23 cellular contexts compared by ENCODE assay signal in the genomic region with DNA sequence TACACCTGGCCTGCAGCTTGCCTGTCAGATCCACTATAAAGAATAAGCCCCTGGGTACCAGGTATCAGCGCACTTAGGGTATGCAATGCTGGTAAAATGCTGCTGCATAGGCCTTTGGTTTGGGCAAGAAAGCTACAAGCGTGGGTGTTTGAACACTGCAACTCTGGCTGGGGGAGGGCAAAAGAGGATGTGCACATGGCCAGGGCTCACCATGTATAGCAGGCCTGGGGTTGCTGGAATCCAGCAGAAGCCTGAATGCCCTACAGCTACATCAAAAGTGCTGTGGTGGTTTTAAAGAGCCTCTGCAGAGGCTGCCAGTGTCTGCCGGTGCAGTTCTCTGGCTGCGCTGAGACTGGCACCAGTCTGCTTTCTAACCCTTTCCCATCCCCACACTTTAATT. TPM values are rescaled to one million over a fixed set of nuclear protein-coding genes. Genes with fewer than 3 reads are reported as not detected.
DNase-seq lines count a peak whose midpoint lies in the region; ATAC-seq and TF ChIP-seq lines count a peak whose summit lies in the region.
"Had no signal": no experiment of that assay in that cellular context is flagged by ENCODE, and none has a peak within 500 bp of the region (broad histone marks: within the 10 kb centered on the region; RNA-seq: fewer than 3 reads in every experiment).

No MANE protein-coding gene starts in this region.

- H3K4me3 Mint-ChIP-seq in stimulated activated effector memory CD8-positive, alpha-beta T cell treated with anti-CD3 and anti-CD28 coated beads, Interleukin-12 subunit alpha, Interleukin-12 subunit beta, amount 100 ng/mL, for 72 hours: no peak overlapping the region
- H3K4me3 Mint-ChIP-seq: activated CD8-positive, alpha-beta memory T cell treated with anti-CD3 and anti-CD28 coated beads, Interleukin-2, amount 10 ng/mL, durations not matched to agents 7 days and 5 days; central memory CD8-positive, alpha-beta T cell had no signal

- intact Hi-C loops in colonic mucosa (cut with DNase I) (no loop called here), PC-3 (cut with micrococcal nuclease) (no loop called here)

- H3K9me3 Mint-ChIP-seq in stimulated activated effector memory CD8-positive, alpha-beta T cell treated with anti-CD3 and anti-CD28 coated beads, Interleukin-12 subunit alpha, Interleukin-12 subunit beta, amount 100 ng/mL, for 72 hours: no peaks in the 10 kb centered on the region
- H3K9me3 Mint-ChIP-seq: activated T-helper 2 cell treated with anti-CD3 and anti-CD28 coated beads, Interferon-gamma antibody, Interleukin-2, Interleukin-4, amounts not matched to agents 10 μg/mL and 5 μg/mL and 100 μg/mL, durations not matched to agents 14 hours and 24 hours and 36 hours; central memory CD8-positive, alpha-beta T cell had no signal

- peak overlapping the region; percentile 25 for H3K27ac ChIP-seq in colonic mucosa
- no peak overlapping the region for H3K27ac ChIP-seq in PC-3 (ENCODE audit: low read length)
- H3K27ac ChIP-seq: A549, spleen had no signal

- POLR2A ChIA-PET in PC-3 (lab: Charles Lee; ENCODE audit: unreplicated experiment): no interaction called here

- no TSS peak for BruUV-seq in PC-3 (replicated peaks; lab: Mats Ljungman, UMichigan)

- CTCF ChIA-PET in PC-3 (lab: Charles Lee): interaction anchor here (0.5 to 0.6 kb wide), 2 partner anchors 52 to 79 kb away, joined by 3 to 8 read pairs; no protein-coding TSS in a partner anchor

- H3F3A ChIP-seq in PC-3 (ENCODE audit: low read length, unreplicated experiment): no peaks in the 10 kb centered on the region

- DNase-seq in NCI-H345 (lab: John Stamatoyannopoulos, UW) (peak; percentile 24), NCI-H345 treated with DMSO at 0.1 percent for 48 hours (lab: John Stamatoyannopoulos, UW; ENCODE audit: unreplicated experiment) (no peak), MG63 (peak; percentile 35), colonic mucosa (no peak), NCI-H82 treated with DMSO at 0.1 percent for 48 hours (lab: John Stamatoyannopoulos, UW; ENCODE audit: unreplicated experiment) (no peak), PC-3 (no peak), GDM1 (lab: John Stamatoyannopoulos, UW) (no peak)
- no peak for DNase-seq in stimulated activated effector memory CD8-positive, alpha-beta T cell treated with anti-CD3 and anti-CD28 coated beads, Interleukin-12 subunit alpha, Interleukin-12 subunit beta, amount 100 ng/mL, for 72 hours (ENCODE audit: low spot score in 2 of 2)
- DNase-seq: activated CD4-positive, alpha-beta T cell treated with anti-CD3 and anti-CD28 coated beads for 1 hour; activated CD8-positive, alpha-beta memory T cell treated with anti-CD3 and anti-CD28 coated beads, Interleukin-2, amount 10 ng/mL, durations not matched to agents 7 days and 5 days; amniotic stem cell; DMS79 treated with DMSO at 0.1 percent for 48 hours; left cardiac atrium; NCI-H1105; NCI-H2171 treated with DMSO at 0.1 percent for 48 hours; NCI-H748 treated with DMSO at 0.1 percent for 48 hours; spleen; stimulated activated CD8-positive, alpha-beta memory T cell treated with anti-CD3 and anti-CD28 coated beads, Interleukin-4, amount 100 ng/mL, for 48 hours had no signal

- H3K9me3 ChIP-seq in MG63: no peaks in the 10 kb centered on the region
- no peaks in the 10 kb centered on the region for H3K9me3 ChIP-seq in colonic mucosa
- H3K9me3 ChIP-seq in PC-3 (ENCODE audit: low read length): no peaks in the 10 kb centered on the region
- H3K9me3 ChIP-seq: A549, spleen had no signal

- no peaks in the 10 kb centered on the region for H4K20me1 ChIP-seq in PC-3 (ENCODE audit: low read length)

- peaks cover 11% of the 10 kb centered on the region for H3K79me2 ChIP-seq in PC-3 (ENCODE audit: low read length)

- peaks cover 6% of the 10 kb centered on the region for H3K4me1 Mint-ChIP-seq in stimulated activated effector memory CD8-positive, alpha-beta T cell treated with anti-CD3 and anti-CD28 coated beads, Interleukin-12 subunit alpha, Interleukin-12 subunit beta, amount 100 ng/mL, for 72 hours
- H3K4me1 Mint-ChIP-seq: central memory CD8-positive, alpha-beta T cell had no signal

- H2AFZ ChIP-seq in PC-3 (ENCODE audit: low read length): no peak overlapping the region

- H3K4me1 ChIP-seq in colonic mucosa (peaks cover 5% of the 10 kb centered on the region), PC-3 (ENCODE audit: insufficient read depth, low read length) (peaks cover 33% of the 10 kb centered on the region)
- H3K4me1 ChIP-seq: spleen had no signal

- H3K36me3 Mint-ChIP-seq in stimulated activated effector memory CD8-positive, alpha-beta T cell treated with anti-CD3 and anti-CD28 coated beads, Interleukin-12 subunit alpha, Interleukin-12 subunit beta, amount 100 ng/mL, for 72 hours: peaks cover 48% of the 10 kb centered on the region

- no peak for TF ChIP-seq CTCF in colonic mucosa (IDR thresholded peaks at IDR 0.05)
- TF ChIP-seq CTCF in PC-3 (conservative IDR thresholded peaks at IDR 0.05; ENCODE audit: low read depth, low read length): no peak

- no peak for ATAC-seq in stimulated activated effector memory CD8-positive, alpha-beta T cell treated with anti-CD3 and anti-CD28 coated beads, Interleukin-12 subunit alpha, Interleukin-12 subunit beta, amount 100 ng/mL, for 72 hours
- ATAC-seq in PC-3: no peak
- ATAC-seq: activated CD8-positive, alpha-beta memory T cell treated with anti-CD3 and anti-CD28 coated beads, Interleukin-2, amount 10 ng/mL, durations not matched to agents 7 days and 5 days; esophagus mucosa; K562 had no signal

- no peaks in the 10 kb centered on the region for H3K27me3 ChIP-seq in MG63
- no peaks in the 10 kb centered on the region for H3K27me3 ChIP-seq in colonic mucosa
- H3K27me3 ChIP-seq in PC-3 (ENCODE audit: low read length): no peaks in the 10 kb centered on the region
- H3K27me3 ChIP-seq: spleen had no signal

- H3K4me2 ChIP-seq in PC-3 (ENCODE audit: low read length): no peak overlapping the region
- H3K4me2 ChIP-seq: A549 had no signal

- H3K9me2 ChIP-seq in PC-3 (replicated peaks; ENCODE audit: low read length): no peaks in the 10 kb centered on the region

- peak overlapping the region in 1 of 2 donors; percentile 29 for H3K9ac ChIP-seq in colonic mucosa (ENCODE audit: low read depth in 2 of 2, low read length in 2 of 2)
- H3K9ac ChIP-seq in PC-3 (ENCODE audit: low read length): no peak overlapping the region

- H3K36me3 ChIP-seq in MG63: peaks cover 79% of the 10 kb centered on the region
- H3K36me3 ChIP-seq in colonic mucosa: no peaks in the 10 kb centered on the region
- peaks cover 18% of the 10 kb centered on the region for H3K36me3 ChIP-seq in PC-3 (ENCODE audit: low read depth, low read length)

- peak overlapping the region; percentile 18 for H3K27ac Mint-ChIP-seq in stimulated activated effector memory CD8-positive, alpha-beta T cell treated with anti-CD3 and anti-CD28 coated beads, Interleukin-12 subunit alpha, Interleukin-12 subunit beta, amount 100 ng/mL, for 72 hours
- H3K27ac Mint-ChIP-seq: activated T-helper 2 cell treated with anti-CD3 and anti-CD28 coated beads, Interferon-gamma antibody, Interleukin-2, Interleukin-4, amounts not matched to agents 10 μg/mL and 5 μg/mL and 100 μg/mL, durations not matched to agents 14 hours and 24 hours and 36 hours had no signal

- H3K4me3 ChIP-seq in MG63: no peak overlapping the region
- H3K4me3 ChIP-seq in colonic mucosa: no peak overlapping the region
- no peak overlapping the region for H3K4me3 ChIP-seq in PC-3 (ENCODE audit: low read length)
- H3K4me3 ChIP-seq: A549, K562, spleen had no signal

RNA-seq across cellular contexts. Expression of gene UQCC1, which starts 51.7 kb away (rescaled TPM):
- 43.0 and 66.7 TPM in 2 replicates for total RNA-seq in MG63 (2014; rRNA removed; shearing (Covaris generic); ENCODE audit: low replicate concordance)
- total RNA-seq in colonic mucosa: 10 to 100 TPM; 50.4 to 85.6 TPM
- total RNA-seq in PC-3 (2014; rRNA removed): 36.4 and 38.1 TPM in 2 replicates

Comparison
In these comparisons a context has a peak if more than half of its experiments do, and no peak if none do; other contexts are left out.
1. DNase-seq: peak in NCI-H345 (single experiment) and MG63 (single experiment); none in NCI-H345 treated with DMSO at 0.1 percent for 48 hours (single experiment), colonic mucosa (single experiment), stimulated activated effector memory CD8-positive, alpha-beta T cell treated with anti-CD3 and anti-CD28 coated beads, Interleukin-12 subunit alpha, Interleukin-12 subunit beta, amount 100 ng/mL, for 72 hours (0 of 2), NCI-H82 treated with DMSO at 0.1 percent for 48 hours (single experiment), PC-3 (single experiment) and GDM1 (single experiment).